Comparison of ENCODE assay signal across 9 cellular contexts in genomic region chr2:171999125-171999524, GRCh38. TPM values are rescaled to one million over a fixed set of nuclear protein-coding genes. Genes with fewer than 3 reads are reported as not detected.
DNase-seq lines count a peak whose midpoint lies in the region; ATAC-seq, FAIRE-seq and TF ChIP-seq lines count a peak whose summit lies in the region.
"Had no signal": no experiment of that assay in that cellular context is flagged by ENCODE, and none has a peak within 500 bp of the region (broad histone marks: within the 10 kb centered on the region; RNA-seq: fewer than 3 reads in every experiment).

No MANE protein-coding gene starts in this region.

- H3K27ac ChIP-seq in esophagus squamous epithelium (peak overlapping the region in 2 of 4 donors; percentile 64 to 72), prostate gland (no peak overlapping the region)

- FAIRE-seq in RCC 7860 (lab: Jason Lieb, UNC): no peak

- 9 to 27% methylated on average over 4 of the region's 4 CpGs for WGBS in esophagus squamous epithelium, 2 donors
- WGBS in prostate gland: 25% methylated on average over 4 of the region's 4 CpGs

- no peaks in the 10 kb centered on the region for H3K9me3 Mint-ChIP-seq in T-helper 2 cell treated with Interferon-gamma antibody and Interleukin-4, amounts not matched to agents 5 μg/mL and 100 μg/mL, for 36 hours
- H3K9me3 Mint-ChIP-seq: activated naive CD4-positive, alpha-beta T cell treated with anti-CD3 and anti-CD28 coated beads, Interleukin-2, amount 50 U/mL, for 72 hours had no signal

- peaks cover 12% of the 10 kb centered on the region for H3K27me3 Mint-ChIP-seq in T-helper 2 cell treated with Interferon-gamma antibody and Interleukin-4, amounts not matched to agents 5 μg/mL and 100 μg/mL, for 36 hours (ENCODE audit: low read depth)

- peak overlapping the region; percentile 94 for H3K4me3 Mint-ChIP-seq in T-helper 2 cell treated with Interferon-gamma antibody and Interleukin-4, amounts not matched to agents 5 μg/mL and 100 μg/mL, for 36 hours

- peak overlapping the region; percentile 33 for H3K27ac Mint-ChIP-seq in T-helper 2 cell treated with Interferon-gamma antibody and Interleukin-4, amounts not matched to agents 5 μg/mL and 100 μg/mL, for 36 hours

- ATAC-seq in GM21619 (IDR thresholded peaks at IDR 0.05; ENCODE audit: unreplicated experiment): no peak

- DNase-seq in T-helper 2 cell treated with Interferon-gamma antibody and Interleukin-4, amounts not matched to agents 5 μg/mL and 100 μg/mL, for 36 hours (ENCODE audit: low spot score): no peak
- no peak for DNase-seq in T-helper 2 cell
- peak; percentile 4 for DNase-seq in RPMI8226
- DNase-seq in esophagus squamous epithelium (lab: John Stamatoyannopoulos, UW): no peak
- no peak for DNase-seq in prostate gland (ENCODE audit: low spot score)
- no peak for DNase-seq in RCC 7860 (ENCODE audit: low spot score)
- DNase-seq in NOMO-1 (lab: John Stamatoyannopoulos, UW; ENCODE audit: unreplicated experiment in 2 of 2): no peak

- TF ChIP-seq CTCF in esophagus squamous epithelium (IDR thresholded peaks at IDR 0.05) (no peak), prostate gland (IDR thresholded peaks at IDR 0.05) (no peak)

- intact Hi-C loops in esophagus squamous epithelium (cut with DNase I) (no loop called here), prostate gland (cut with DNase I) (loop anchor here (5.0 kb wide), 1 partner anchor 88 kb away; the partner anchor contains the start of gene DLX1)

- H3K36me3 Mint-ChIP-seq in T-helper 2 cell treated with Interferon-gamma antibody and Interleukin-4, amounts not matched to agents 5 μg/mL and 100 μg/mL, for 36 hours (ENCODE audit: low read depth): no peaks in the 10 kb centered on the region

- no peaks in the 10 kb centered on the region for H3K27me3 ChIP-seq in esophagus squamous epithelium
- H3K27me3 ChIP-seq in prostate gland (replicated peaks; ENCODE audit: insufficient read depth): no peaks in the 10 kb centered on the region

- H3K36me3 ChIP-seq in esophagus squamous epithelium: no peaks in the 10 kb centered on the region
- no peaks in the 10 kb centered on the region for H3K36me3 ChIP-seq in prostate gland

- H3K4me1 ChIP-seq in esophagus squamous epithelium (peaks cover 6 to 18% (median 11%) of the 10 kb centered on the region in 3 donors), prostate gland (replicated peaks) (no peaks in the 10 kb centered on the region)

- H3K4me3 ChIP-seq in esophagus squamous epithelium: peak overlapping the region; percentile 60 to 87 (median 64)
- H3K4me3 ChIP-seq in prostate gland: peak overlapping the region; percentile 51 to 72

- H3K9me3 ChIP-seq in esophagus squamous epithelium: no peaks in the 10 kb centered on the region
- no peaks in the 10 kb centered on the region for H3K9me3 ChIP-seq in prostate gland

- peaks cover 15% of the 10 kb centered on the region for H3K4me1 Mint-ChIP-seq in T-helper 2 cell treated with Interferon-gamma antibody and Interleukin-4, amounts not matched to agents 5 μg/mL and 100 μg/mL, for 36 hours (ENCODE audit: low read depth)

- TF ChIP-seq POLR2A in esophagus squamous epithelium (IDR thresholded peaks at IDR 0.05): no peak
- TF ChIP-seq POLR2A in prostate gland (IDR thresholded peaks at IDR 0.05): no peak

RNA-seq across cellular contexts. Expression of gene METAP1D, which starts 0.6 kb away (rescaled TPM):
- total RNA-seq in esophagus squamous epithelium: 1 to 10 TPM; 2.4 to 7.1 (median 5.7) TPM
- 10 to 100 TPM; 11.6 to 13.6 TPM for total RNA-seq in prostate gland
